1 cellular context compared by ENCODE assay signal in genomic region chr1:203178083-203178482, GRCh38.
TF ChIP-seq lines count a peak whose summit lies in the region.

No MANE protein-coding gene starts in this region.

TF ChIP-seq in H1, 55 proteins besides CTCF, POLR2A, EP300 and RAD21:
- TF ChIP-seq SAP30 (IDR thresholded peaks at IDR 0.05; ENCODE audit: insufficient read depth, insufficient replicate concordance, low read length) (no peak), POLR2AphosphoS5 (IDR thresholded peaks at IDR 0.05; ENCODE audit: low read depth, low read length) (no peak), SP1 (IDR thresholded peaks at IDR 0.05; ENCODE audit: low read depth, low read length) (no peak), CHD7 (IDR thresholded peaks at IDR 0.05; ENCODE audit: insufficient replicate concordance, low read length) (no peak), SP4 (IDR thresholded peaks at IDR 0.05; ENCODE audit: low read length) (no peak), USF2 (IDR thresholded peaks at IDR 0.05; ENCODE audit: low read length) (no peak), TAF7 (optimal IDR thresholded peaks at IDR 0.05; ENCODE audit: borderline replicate concordance, low read depth, low read length) (no peak), SIN3A (conservative IDR thresholded peaks at IDR 0.05 in 1 of 2, IDR thresholded peaks at IDR 0.05 in 1 of 2; ENCODE audit: low read depth in 1 of 2, low read length in 2 of 2) (no peak), TBP (IDR thresholded peaks at IDR 0.05; ENCODE audit: low read depth, low read length) (no peak), NRF1 (IDR thresholded peaks at IDR 0.05; ENCODE audit: low read depth, low read length) (no peak), ASH2L (IDR thresholded peaks at IDR 0.05; ENCODE audit: low read length) (no peak), KDM5A (IDR thresholded peaks at IDR 0.05; ENCODE audit: low read length) (no peak), EGR1 (IDR thresholded peaks at IDR 0.05; ENCODE audit: borderline replicate concordance, low read depth, low read length) (no peak), SIX5 (IDR thresholded peaks at IDR 0.05; ENCODE audit: low read depth, low read length) (no peak), ZNF274 (IDR thresholded peaks at IDR 0.05; ENCODE audit: borderline replicate concordance, extremely low read depth, low read length) (no peak), EZH2 (IDR thresholded peaks at IDR 0.05; ENCODE audit: low read depth, low read length, severe bottlenecking) (no peak), CBX8 (IDR thresholded peaks at IDR 0.05; ENCODE audit: borderline replicate concordance, low read depth, low read length) (no peak)
TF ChIP-seq in H1: peak in this region for 0.
